In genomic region chr17:64572682-64573154, GRCh38 we compare ENCODE assay signal across 1 cellular context.
TF ChIP-seq lines count a peak whose summit lies in the region.

No MANE protein-coding gene starts in this region.

TF ChIP-seq in IMR-90, 13 proteins besides CTCF, POLR2A, EP300 and RAD21 (continued from another document):
- TF ChIP-seq MAZ (IDR thresholded peaks at IDR 0.05; ENCODE audit: borderline replicate concordance, low read depth, low read length) (no peak), MXI1 (IDR thresholded peaks at IDR 0.05; ENCODE audit: borderline replicate concordance, low read depth, low read length) (no peak), CHD1 (IDR thresholded peaks at IDR 0.05; ENCODE audit: low read depth, low read length) (no peak), NFE2L2 (IDR thresholded peaks at IDR 0.05; ENCODE audit: low read depth, low read length) (peak; percentile 40; the same call in 1 of the 2 replicates), CEBPB (IDR thresholded peaks at IDR 0.05; ENCODE audit: low read depth, low read length) (peak; percentile 15; the same call in 1 of the 2 replicates), MAFK (IDR thresholded peaks at IDR 0.05; ENCODE audit: low read depth, low read length) (no peak)
TF ChIP-seq in IMR-90: peak in this region for 2.
